ENCODE assay signal across 8 cellular contexts in the genomic region with DNA sequence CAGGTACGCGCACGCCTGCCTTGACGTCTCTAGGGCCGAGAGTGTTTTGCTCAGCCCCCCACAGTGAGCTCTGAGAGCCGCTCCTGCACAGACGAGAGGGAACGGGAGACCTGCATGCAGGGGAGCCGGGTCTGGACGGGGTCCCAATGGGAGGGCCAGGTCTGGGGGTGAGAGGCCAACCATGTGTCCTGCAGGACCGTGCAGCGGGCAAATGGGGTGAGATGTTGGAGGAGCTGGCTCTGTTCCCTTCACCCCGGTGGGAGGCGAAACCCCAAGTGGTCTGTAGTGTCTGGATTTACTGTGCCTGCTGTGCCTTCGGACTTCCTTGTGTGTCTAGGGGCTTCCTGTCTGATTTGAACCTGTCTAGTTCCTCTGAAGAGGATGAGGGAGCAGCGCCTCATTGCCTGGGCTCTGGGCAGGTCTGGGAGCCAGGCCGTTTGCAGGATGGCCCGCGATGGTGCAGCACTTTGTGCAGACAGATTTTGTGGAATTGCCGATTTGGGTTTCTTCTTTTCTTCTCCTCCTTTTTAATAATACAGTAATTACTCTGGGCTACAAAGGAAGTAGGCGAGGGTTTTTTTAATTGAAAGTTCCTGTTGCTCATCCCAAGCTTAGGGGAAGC. TPM values are rescaled to one million over a fixed set of nuclear protein-coding genes. Genes with fewer than 3 reads are reported as not detected.
DNase-seq lines count a peak whose midpoint lies in the region; ATAC-seq and TF ChIP-seq lines count a peak whose summit lies in the region.

No MANE protein-coding gene starts in this region.

- H2BK120ac ChIP-seq in mesenchymal stem cell (ENCODE audit: low read depth, low read length) = no peak overlapping the region

- H3K36me3 ChIP-seq in mesenchymal stem cell (ENCODE audit: control insufficient read depth in 1 of 2, insufficient read depth in 2 of 2, low read depth in 1 of 2, low read length in 2 of 2) = peaks cover 0 to 21% of the 10 kb centered on the region in 2 experiments

- peaks cover 47% of the 10 kb centered on the region for H3K4me1 ChIP-seq in mesenchymal stem cell (ENCODE audit: control insufficient read depth, insufficient read depth, low read depth, low read length)

- peak overlapping the region; percentile 66 for H4K8ac ChIP-seq in mesenchymal stem cell (ENCODE audit: low read length)

- no peaks in the 10 kb centered on the region for H3K9me3 ChIP-seq in mesenchymal stem cell (ENCODE audit: control insufficient read depth, low read length)

- no peaks in the 10 kb centered on the region for H3K27me3 ChIP-seq in mesenchymal stem cell (ENCODE audit: control insufficient read depth in 1 of 2, insufficient read depth in 1 of 2, low read length in 2 of 2)

- H3K18ac ChIP-seq in mesenchymal stem cell (ENCODE audit: low read depth in 1 of 2, low read length in 2 of 2) = peak overlapping the region in 1 of 2 experiments; percentile 46

- H2AFZ ChIP-seq in mesenchymal stem cell (ENCODE audit: low read depth, low read length) = no peak overlapping the region

- H2AK5ac ChIP-seq in mesenchymal stem cell (ENCODE audit: low read length, severe bottlenecking) = no peak overlapping the region

- ATAC-seq in GM18907 (IDR thresholded peaks at IDR 0.05; ENCODE audit: unreplicated experiment) (no peak), HG03571 (IDR thresholded peaks at IDR 0.05; ENCODE audit: unreplicated experiment) (no peak)

- H3K4me3 Mint-ChIP-seq in HFFc6 = peak overlapping the region; percentile 94

- H3K27ac Mint-ChIP-seq in HFFc6 = peak overlapping the region; percentile 76

- peak overlapping the region; percentile 87 for H3K9ac ChIP-seq in mesenchymal stem cell (ENCODE audit: low read length)

- peak overlapping the region; percentile 78 for H3K27ac ChIP-seq in mesenchymal stem cell (ENCODE audit: low read length, poor library complexity, severe bottlenecking)

- peaks cover under 1% of the 10 kb centered on the region; the same call in 1 of the 2 replicates for H3K27me3 Mint-ChIP-seq in HFFc6 (ENCODE audit: insufficient read depth)

- H3K14ac ChIP-seq in mesenchymal stem cell (ENCODE audit: low read length in 2 of 2) = peak overlapping the region in 1 of 2 experiments; percentile 95

- no peaks in the 10 kb centered on the region for H3K79me1 ChIP-seq in mesenchymal stem cell (replicated peaks; ENCODE audit: low read length, poor library complexity, severe bottlenecking)

- no peaks in the 10 kb centered on the region for H3K36me3 Mint-ChIP-seq in HFFc6 (ENCODE audit: low read depth)

- peak overlapping the region; percentile 38 to 63 for H3K4ac ChIP-seq in mesenchymal stem cell (ENCODE audit: low read depth in 1 of 2, low read length in 2 of 2)

- no peaks in the 10 kb centered on the region for H3K9me3 Mint-ChIP-seq in HFFc6

- H3K4me3 ChIP-seq in AG09309 (ENCODE audit: control insufficient read depth, low read depth, low read length) = peak overlapping the region; percentile 72
- peak overlapping the region; percentile 63 for H3K4me3 ChIP-seq in astrocyte of the spinal cord (ENCODE audit: low read depth, low read length)
- peak overlapping the region; percentile 77 to 87 for H3K4me3 ChIP-seq in mesenchymal stem cell (ENCODE audit: insufficient read depth in 1 of 2, low read depth in 1 of 2, low read length in 2 of 2)

- no peak overlapping the region for H2BK5ac ChIP-seq in mesenchymal stem cell (ENCODE audit: low read depth, low read length, poor library complexity, severe bottlenecking)

- in situ Hi-C loops in astrocyte of the spinal cord (cut with HindIII; ENCODE audit: low sequenced_read_pairs) = no loop called here

- peaks cover 19% of the 10 kb centered on the region for H3K4me1 Mint-ChIP-seq in HFFc6 (ENCODE audit: low read depth)

- H3K23ac ChIP-seq in mesenchymal stem cell (ENCODE audit: low read length in 2 of 2) = peak overlapping the region in 1 of 2 experiments; percentile 87

- peak overlapping the region; percentile 64 for H3K4me2 ChIP-seq in mesenchymal stem cell (ENCODE audit: low read length, poor library complexity, severe bottlenecking)

- peak overlapping the region; percentile 4 for H2BK15ac ChIP-seq in mesenchymal stem cell (ENCODE audit: low read depth, poor library complexity, severe bottlenecking)

- peak overlapping the region in 1 of 2 experiments; percentile 80 for H2BK12ac ChIP-seq in mesenchymal stem cell (ENCODE audit: low read length in 2 of 2)

- H4K91ac ChIP-seq in mesenchymal stem cell (ENCODE audit: low read length) = no peak overlapping the region

- 39% methylated on average over 17 of the region's 21 CpGs for WGBS in mesenchymal stem cell

- TF ChIP-seq CTCF in AG09309 (IDR thresholded peaks at IDR 0.05; ENCODE audit: control insufficient read depth, insufficient read depth, low read depth, low read length, missing control alignments) (no peak), HFFc6 (IDR thresholded peaks at IDR 0.05) (no peak), astrocyte of the spinal cord (IDR thresholded peaks at IDR 0.05; ENCODE audit: low read depth, low read length) (no peak)

- DNase-seq in AG09309 (ENCODE audit: low read depth) = no peak
- DNase-seq in HFFc6 = no peak
- peak; percentile 35 for DNase-seq in astrocyte of the spinal cord (ENCODE audit: low read depth, low spot score)
- DNase-seq in mesenchymal stem cell = peak; percentile 25
- DNase-seq in epidermal melanocyte (ENCODE audit: insufficient read length, low spot score) = no peak
- DNase-seq in HPDE6-E6E7 (ENCODE audit: extremely low spot score) = no peak

RNA-seq across cellular contexts. Expression of a gene that starts 2.1 kb away (rescaled TPM):
- 10 to 100 TPM; 44.8 to 52.0 (median 51.1) TPM for total RNA-seq in HFFc6 (2021; fragmentation: NEBNext Ultra II Directional; extraction: Animal tissue kit (Norgen Biotek cat#: 25700))
- polyA plus RNA-seq in mesenchymal stem cell (2013, experiment 1 of 2) = 89.1 TPM
- 88.0 TPM for polyA plus RNA-seq in mesenchymal stem cell (2013, experiment 2 of 2)

RNA-seq across cellular contexts. Expression of a gene that starts 37.8 kb away (rescaled TPM):
- 1 to 10 TPM; 2.3 to 4.2 (median 3.0) TPM for total RNA-seq in HFFc6 (2021; fragmentation: NEBNext Ultra II Directional; extraction: Animal tissue kit (Norgen Biotek cat#: 25700))
- polyA plus RNA-seq in mesenchymal stem cell (2013, experiment 1 of 2) = 4.9 TPM
- polyA plus RNA-seq in mesenchymal stem cell (2013, experiment 2 of 2) = 4.9 TPM

RNA-seq across cellular contexts. Expression of a gene that starts 37.8 kb away (rescaled TPM):
- 10 to 100 TPM; 51.7 to 84.8 (median 58.5) TPM for total RNA-seq in HFFc6 (2021; fragmentation: NEBNext Ultra II Directional; extraction: Animal tissue kit (Norgen Biotek cat#: 25700))
- 66.6 TPM for polyA plus RNA-seq in mesenchymal stem cell (2013, experiment 1 of 2)
- 67.9 TPM for polyA plus RNA-seq in mesenchymal stem cell (2013, experiment 2 of 2)

RNA-seq across cellular contexts. Expression of a gene that starts 57.7 kb away (rescaled TPM):
- total RNA-seq in HFFc6 (2021; fragmentation: NEBNext Ultra II Directional; extraction: Animal tissue kit (Norgen Biotek cat#: 25700)) = 10 to 100 TPM; 61.0 to 80.0 (median 67.9) TPM
- 60.5 TPM for polyA plus RNA-seq in mesenchymal stem cell (2013, experiment 1 of 2)
- polyA plus RNA-seq in mesenchymal stem cell (2013, experiment 2 of 2) = 60.5 TPM

Comparison
In these comparisons a context has a peak if more than half of its experiments do, and no peak if none do; other contexts are left out.
1. DNase-seq: peak in astrocyte of the spinal cord (single experiment) and mesenchymal stem cell (single experiment); none in AG09309 (single experiment), HFFc6 (single experiment), epidermal melanocyte (single experiment) and HPDE6-E6E7 (single experiment).
2. Peak in every context shown above with its lines, with median percentiles within 50 percentile points of each other: H3K4me3 ChIP-seq.